Comparison of ENCODE assay signal across 1 cellular context in the genomic region with DNA sequence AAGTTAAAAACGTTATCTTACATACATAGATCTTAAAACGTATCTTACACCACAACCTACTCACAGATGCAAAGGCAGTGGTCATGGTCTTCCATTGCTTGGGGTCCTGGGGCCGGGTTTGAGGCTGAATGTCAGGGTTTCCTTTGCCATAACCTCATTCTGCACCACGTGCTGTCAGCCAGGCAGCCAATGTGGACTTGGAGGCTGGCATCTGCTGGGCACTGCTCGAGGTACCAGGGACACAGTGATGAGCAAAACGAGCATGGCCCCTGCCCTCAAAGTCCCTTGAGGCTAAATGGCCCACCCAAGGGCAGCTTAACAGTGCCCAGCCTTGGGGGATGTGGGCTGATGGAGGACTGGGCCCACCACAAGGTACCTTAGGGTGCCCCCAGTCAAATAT.
TF ChIP-seq lines count a peak whose summit lies in the region.

No MANE protein-coding gene starts in this region.

TF ChIP-seq in GM12878, 131 proteins besides CTCF, POLR2A, EP300 and RAD21:
- TF ChIP-seq KAT2A (conservative IDR thresholded peaks at IDR 0.05; ENCODE audit: control insufficient read depth, low read depth, low read length) = no peak
- no peak for TF ChIP-seq DPF2 (IDR thresholded peaks at IDR 0.05)
- no peak for TF ChIP-seq ZSCAN29 (IDR thresholded peaks at IDR 0.05)
- no peak for TF ChIP-seq MXI1 (IDR thresholded peaks at IDR 0.05; ENCODE audit: low read depth, low read length)
- TF ChIP-seq NRF1 (conservative IDR thresholded peaks at IDR 0.05; ENCODE audit: low read depth, low read length) = no peak
- TF ChIP-seq, protein P1, sequence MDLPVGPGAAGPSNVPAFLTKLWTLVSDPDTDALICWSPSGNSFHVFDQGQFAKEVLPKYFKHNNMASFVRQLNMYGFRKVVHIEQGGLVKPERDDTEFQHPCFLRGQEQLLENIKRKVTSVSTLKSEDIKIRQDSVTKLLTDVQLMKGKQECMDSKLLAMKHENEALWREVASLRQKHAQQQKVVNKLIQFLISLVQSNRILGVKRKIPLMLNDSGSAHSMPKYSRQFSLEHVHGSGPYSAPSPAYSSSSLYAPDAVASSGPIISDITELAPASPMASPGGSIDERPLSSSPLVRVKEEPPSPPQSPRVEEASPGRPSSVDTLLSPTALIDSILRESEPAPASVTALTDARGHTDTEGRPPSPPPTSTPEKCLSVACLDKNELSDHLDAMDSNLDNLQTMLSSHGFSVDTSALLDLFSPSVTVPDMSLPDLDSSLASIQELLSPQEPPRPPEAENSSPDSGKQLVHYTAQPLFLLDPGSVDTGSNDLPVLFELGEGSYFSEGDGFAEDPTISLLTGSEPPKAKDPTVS (IDR thresholded peaks at IDR 0.05; ENCODE audit: low read depth, low read length) = no peak
- TF ChIP-seq SPI1 (IDR thresholded peaks at IDR 0.05; ENCODE audit: borderline replicate concordance, insufficient read depth, low read depth, low read length) = no peak
- TF ChIP-seq MEF2B (IDR thresholded peaks at IDR 0.05; ENCODE audit: partially characterized antibody, poor library complexity, severe bottlenecking) = no peak
- no peak for TF ChIP-seq STAT3 (IDR thresholded peaks at IDR 0.05; ENCODE audit: low read depth, low read length)
